In genomic region chr10:110081914-110082313, GRCh38 we compare ENCODE assay signal across 8 cellular contexts.
A peak's percentile ranks its signal among the peaks of the same experiment; 100 is the strongest.
DNase-seq lines count a peak whose midpoint lies in the region; ATAC-seq and FAIRE-seq lines count a peak whose summit lies in the region.

No MANE protein-coding gene starts in this region.

- peaks cover 14% of the 10 kb centered on the region for H3K36me3 Mint-ChIP-seq in effector memory CD8-positive, alpha-beta T cell (ENCODE audit: insufficient read depth)
- peaks cover 0 to 57% (median 17%) of the 10 kb centered on the region in 5 donors for H3K36me3 Mint-ChIP-seq in naive thymus-derived CD4-positive, alpha-beta T cell

- peak; percentile 39 for FAIRE-seq in GM18507 (lab: Jason Lieb, UNC)

- peaks cover 68 to 82% of the 10 kb centered on the region in 2 donors for H3K4me1 ChIP-seq in naive thymus-derived CD4-positive, alpha-beta T cell (ENCODE audit: control insufficient read depth in 2 of 2, insufficient read depth in 2 of 2, low read length in 2 of 2)

- peak overlapping the region; percentile 47 for H3K27ac ChIP-seq in naive thymus-derived CD4-positive, alpha-beta T cell (ENCODE audit: low read depth, low read length)

- DNase-seq in GM18507 (ENCODE audit: extremely low spot score, insufficient read length, low read depth) (no peak), NCI-H774 (lab: John Stamatoyannopoulos, UW) (peak; percentile 16), glomerular visceral epithelial cell (ENCODE audit: extremely low spot score) (no peak)
- no peak for DNase-seq in effector memory CD8-positive, alpha-beta T cell
- DNase-seq in naive thymus-derived CD4-positive, alpha-beta T cell = no peak
- DNase-seq in central memory CD4-positive, alpha-beta T cell = no peak

- H3K4me3 Mint-ChIP-seq in effector memory CD8-positive, alpha-beta T cell = peak overlapping the region; percentile 19 to 54
- H3K4me3 Mint-ChIP-seq in naive thymus-derived CD4-positive, alpha-beta T cell = peak overlapping the region; percentile 38 to 92 (median 64)

- H3K4me3 ChIP-seq in naive thymus-derived CD4-positive, alpha-beta T cell (ENCODE audit: low read length) = no peak overlapping the region

- no peak for ATAC-seq in effector memory CD8-positive, alpha-beta T cell (replicated peaks)
- ATAC-seq in naive thymus-derived CD4-positive, alpha-beta T cell = peak; percentile 53
- no peak for ATAC-seq in HG02970 (IDR thresholded peaks at IDR 0.05; ENCODE audit: low FRiP score, unreplicated experiment)
- no peak for ATAC-seq in HG03025 (IDR thresholded peaks at IDR 0.05; ENCODE audit: low FRiP score, unreplicated experiment)

- peak overlapping the region in 1 of 2 donors; percentile 88 for H3K27ac Mint-ChIP-seq in effector memory CD8-positive, alpha-beta T cell
- peak overlapping the region; percentile 51 to 94 (median 94) for H3K27ac Mint-ChIP-seq in naive thymus-derived CD4-positive, alpha-beta T cell

- intact Hi-C loops in naive thymus-derived CD4-positive, alpha-beta T cell (cut with micrococcal nuclease) = loop anchor here in 1 of 2 donors (2.0 kb wide), 2 partner anchors 13 to 15 kb away; no protein-coding TSS in a partner anchor

- H3K36me3 ChIP-seq in naive thymus-derived CD4-positive, alpha-beta T cell (ENCODE audit: control insufficient read depth in 2 of 3, insufficient read depth in 3 of 3, low read length in 3 of 3) = no peaks in the 10 kb centered on the region

- H3K27me3 Mint-ChIP-seq in effector memory CD8-positive, alpha-beta T cell = no peaks in the 10 kb centered on the region
- no peaks in the 10 kb centered on the region for H3K27me3 Mint-ChIP-seq in naive thymus-derived CD4-positive, alpha-beta T cell

- H3K9me3 ChIP-seq in naive thymus-derived CD4-positive, alpha-beta T cell (ENCODE audit: control insufficient read depth in 2 of 3, low read length in 3 of 3) = no peaks in the 10 kb centered on the region

- CTCF ChIA-PET in naive thymus-derived CD4-positive, alpha-beta T cell (lab: Charles Lee) = interaction anchor here (1.4 to 2.1 kb wide), 2 partner anchors 21 to 197 kb away, joined by 5 to 7 read pairs; no protein-coding TSS in a partner anchor

- POLR2A ChIA-PET in naive thymus-derived CD4-positive, alpha-beta T cell (lab: Charles Lee) = interaction anchor here (0.6 to 3.8 kb wide), 12 partner anchors 8 to 784 kb away, joined by 3 to 9 read pairs (median 3); no protein-coding TSS in a partner anchor

- no peaks in the 10 kb centered on the region for H3K9me3 Mint-ChIP-seq in effector memory CD8-positive, alpha-beta T cell
- peaks cover 0 to 7% (median 0%) of the 10 kb centered on the region in 11 donors for H3K9me3 Mint-ChIP-seq in naive thymus-derived CD4-positive, alpha-beta T cell

- peaks cover 59 to 85% of the 10 kb centered on the region in 2 donors for H3K4me1 Mint-ChIP-seq in effector memory CD8-positive, alpha-beta T cell (ENCODE audit: low read depth in 2 of 2)
- H3K4me1 Mint-ChIP-seq in naive thymus-derived CD4-positive, alpha-beta T cell = peaks cover 64 to 99% (median 88%) of the 10 kb centered on the region in 7 donors

- H3K27me3 ChIP-seq in naive thymus-derived CD4-positive, alpha-beta T cell (ENCODE audit: control insufficient read depth in 2 of 2, insufficient read depth in 2 of 2, low read length in 2 of 2) = no peaks in the 10 kb centered on the region
